Comparison of ENCODE assay signal across 8 cellular contexts in the genomic region with DNA sequence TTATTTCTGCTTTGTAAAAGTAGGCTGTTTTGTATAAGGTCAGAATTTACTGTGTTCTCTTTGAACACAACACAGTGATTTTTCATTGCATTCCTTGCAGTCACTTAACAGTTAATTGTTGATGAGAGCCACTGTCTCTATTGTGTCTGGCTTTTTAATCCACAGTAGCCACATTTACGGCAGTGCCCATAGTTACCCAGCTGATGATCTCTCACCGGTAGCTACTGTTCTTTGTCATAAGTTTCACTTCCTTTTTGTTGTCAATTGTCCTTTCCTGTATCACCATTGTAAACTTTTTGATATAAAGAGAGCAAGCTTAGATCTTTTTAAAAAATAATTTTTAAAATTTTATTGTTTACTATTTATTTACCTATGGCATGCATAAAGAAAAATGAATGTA.
DNase-seq lines count a peak whose midpoint lies in the region; ATAC-seq, FAIRE-seq and TF ChIP-seq lines count a peak whose summit lies in the region.
"Not testable (repeated sequence)": the region's sequence is repeated elsewhere in the genome, so short reads cannot be mapped to it uniquely, and the experiment has no call there.

No MANE protein-coding gene starts in this region.

- H3K36me3 Mint-ChIP-seq in activated T-helper 17 cell treated with anti-CD3 and anti-CD28 coated beads, Interleukin-2, amount 50 U/mL, for 72 hours (ENCODE audit: low read depth) = not testable (repeated sequence)

- FAIRE-seq in G401.6 (lab: Jason Lieb, UNC) (peak; percentile 3), H54 (lab: Jason Lieb, UNC) (peak; percentile 50)

- not testable (repeated sequence) for H3K4me3 Mint-ChIP-seq in activated T-helper 17 cell treated with anti-CD3 and anti-CD28 coated beads, Interleukin-2, amount 50 U/mL, for 72 hours

- H3K9me3 Mint-ChIP-seq in activated T-helper 17 cell treated with anti-CD3 and anti-CD28 coated beads, Interleukin-2, amount 50 U/mL, for 72 hours = not testable (repeated sequence)

- not testable (repeated sequence) for H3K4me1 Mint-ChIP-seq in activated T-helper 17 cell treated with anti-CD3 and anti-CD28 coated beads, Interleukin-2, amount 50 U/mL, for 72 hours

- peaks cover 17% of the 10 kb centered on the region for H3K27me3 Mint-ChIP-seq in activated T-helper 17 cell treated with anti-CD3 and anti-CD28 coated beads, Interleukin-2, amount 50 U/mL, for 72 hours

- H3K27ac Mint-ChIP-seq in activated T-helper 17 cell treated with anti-CD3 and anti-CD28 coated beads, Interleukin-2, amount 50 U/mL, for 72 hours = not testable (repeated sequence)

- TF ChIP-seq POLR2A in H54 (IDR thresholded peaks at IDR 0.05; ENCODE audit: low read depth, low read length) = not testable (repeated sequence)

- DNase-seq in H54 (ENCODE audit: insufficient read length, low spot score) = not testable (repeated sequence)
- peak; percentile 6 for DNase-seq in NCI-H69 (lab: John Stamatoyannopoulos, UW)

- ATAC-seq in GM18867 (IDR thresholded peaks at IDR 0.05; ENCODE audit: unreplicated experiment) (peak; percentile 100), GM19463 (IDR thresholded peaks at IDR 0.05; ENCODE audit: unreplicated experiment) (peak; percentile 98), HG03045 (IDR thresholded peaks at IDR 0.05; ENCODE audit: unreplicated experiment) (peak; percentile 96), HG03460 (IDR thresholded peaks at IDR 0.05; ENCODE audit: unreplicated experiment) (peak; percentile 100)
- peak; percentile 51 for ATAC-seq in activated T-helper 17 cell treated with anti-CD3 and anti-CD28 coated beads, Interleukin-2, amount 50 U/mL, for 72 hours (replicated peaks)
